ENCODE assay signal across 16 cellular contexts in the genomic region with DNA sequence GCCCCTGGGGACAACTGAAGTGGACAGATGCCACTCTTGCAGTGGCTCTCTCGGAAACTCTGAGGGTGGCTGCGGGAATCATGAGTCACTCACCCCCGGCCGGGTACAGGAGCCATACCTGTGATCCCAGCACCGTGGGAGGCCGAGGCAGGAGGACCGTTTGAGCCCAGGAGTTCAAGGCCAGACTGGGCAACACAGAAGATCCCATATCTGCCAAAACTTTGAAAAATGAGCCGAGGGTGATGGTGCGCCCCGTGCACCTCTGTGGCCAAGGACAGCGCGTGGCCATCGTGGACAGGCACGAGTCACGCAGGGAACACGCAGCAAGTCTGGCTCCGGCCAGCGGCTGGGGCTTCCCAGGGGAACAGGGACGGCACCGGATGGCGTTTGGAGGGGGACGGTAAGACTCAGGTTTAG.
"Had no signal": no experiment of that assay in that cellular context is flagged by ENCODE, and none has a peak within 500 bp of the region (broad histone marks: within the 10 kb centered on the region; RNA-seq: fewer than 3 reads in every experiment).

No MANE protein-coding gene starts in this region.

- H3K27me3 ChIP-seq: suprapubic skin had no signal

- H3K79me2 ChIP-seq: parathyroid adenoma had no signal

- H3K9ac ChIP-seq: parathyroid adenoma had no signal

- H3K4me3 ChIP-seq: esophagus muscularis mucosa, suprapubic skin had no signal

- DNase-seq: activated CD4-positive, alpha-beta T cell treated with anti-CD3 and anti-CD28 coated beads, Interleukin-2, amount 50 U/mL, for 1 hour; activated CD4-positive, CD25-positive, alpha-beta regulatory T cell; activated CD8-positive, alpha-beta memory T cell treated with anti-CD3 and anti-CD28 coated beads for 24 hours; activated naive CD4-positive, alpha-beta T cell treated with anti-CD3 and anti-CD28 coated beads for 36 hours; hippocampal formation; retina; stimulated activated CD4-positive, alpha-beta T cell treated with anti-CD3 and anti-CD28 coated beads, Interleukin-15, amount 100 ng/mL, for 24 hours; stimulated activated CD4-positive, alpha-beta T cell treated with anti-CD3 and anti-CD28 coated beads, Interleukin-4, amount 100 ng/mL, for 24 hours; stimulated activated naive CD4-positive, alpha-beta T cell treated with Interleukin-2 at 50 U/mL for 16 hours; trophoblast cell had no signal

- ATAC-seq: activated T-helper 17 cell treated with anti-CD3 and anti-CD28 coated beads, Interleukin-2, amount 50 U/mL, for 72 hours had no signal

- H3K4me1 Mint-ChIP-seq: activated T-helper 17 cell treated with anti-CD3 and anti-CD28 coated beads, Interleukin-2, amount 50 U/mL, for 72 hours had no signal

- H3K9me3 ChIP-seq: esophagus muscularis mucosa, suprapubic skin had no signal

- H3K27me3 Mint-ChIP-seq: activated T-helper 17 cell treated with anti-CD3 and anti-CD28 coated beads, Interleukin-2, amount 50 U/mL, for 72 hours had no signal

- H3K27ac ChIP-seq: esophagus muscularis mucosa, parathyroid adenoma, suprapubic skin had no signal

- H3K36me3 ChIP-seq: suprapubic skin had no signal

- H3K27ac Mint-ChIP-seq: activated naive CD4-positive, alpha-beta T cell treated with anti-CD3 and anti-CD28 coated beads for 36 hours; activated T-helper 17 cell treated with anti-CD3 and anti-CD28 coated beads, Interleukin-2, amount 50 U/mL, for 72 hours; T-helper 2 cell treated with Interferon-gamma antibody and Interleukin-4, amounts not matched to agents 5 μg/mL and 100 μg/mL, for 36 hours had no signal

- H3K4me1 ChIP-seq: parathyroid adenoma had no signal

- H3K9me3 Mint-ChIP-seq: activated naive CD4-positive, alpha-beta T cell treated with anti-CD3 and anti-CD28 coated beads for 36 hours; activated T-helper 17 cell treated with anti-CD3 and anti-CD28 coated beads, Interleukin-2, amount 50 U/mL, for 72 hours; mesothelial cell of epicardium; T-helper 2 cell treated with Interferon-gamma antibody and Interleukin-4, amounts not matched to agents 5 μg/mL and 100 μg/mL, for 36 hours had no signal

- H2AFZ ChIP-seq: parathyroid adenoma had no signal

- H3K4me3 Mint-ChIP-seq: activated naive CD4-positive, alpha-beta T cell treated with anti-CD3 and anti-CD28 coated beads for 36 hours; activated T-helper 17 cell treated with anti-CD3 and anti-CD28 coated beads, Interleukin-2, amount 50 U/mL, for 72 hours; mesothelial cell of epicardium; T-helper 2 cell treated with Interferon-gamma antibody and Interleukin-4, amounts not matched to agents 5 μg/mL and 100 μg/mL, for 36 hours had no signal
